Comparison of ENCODE assay signal across 24 cellular contexts in the genomic region with DNA sequence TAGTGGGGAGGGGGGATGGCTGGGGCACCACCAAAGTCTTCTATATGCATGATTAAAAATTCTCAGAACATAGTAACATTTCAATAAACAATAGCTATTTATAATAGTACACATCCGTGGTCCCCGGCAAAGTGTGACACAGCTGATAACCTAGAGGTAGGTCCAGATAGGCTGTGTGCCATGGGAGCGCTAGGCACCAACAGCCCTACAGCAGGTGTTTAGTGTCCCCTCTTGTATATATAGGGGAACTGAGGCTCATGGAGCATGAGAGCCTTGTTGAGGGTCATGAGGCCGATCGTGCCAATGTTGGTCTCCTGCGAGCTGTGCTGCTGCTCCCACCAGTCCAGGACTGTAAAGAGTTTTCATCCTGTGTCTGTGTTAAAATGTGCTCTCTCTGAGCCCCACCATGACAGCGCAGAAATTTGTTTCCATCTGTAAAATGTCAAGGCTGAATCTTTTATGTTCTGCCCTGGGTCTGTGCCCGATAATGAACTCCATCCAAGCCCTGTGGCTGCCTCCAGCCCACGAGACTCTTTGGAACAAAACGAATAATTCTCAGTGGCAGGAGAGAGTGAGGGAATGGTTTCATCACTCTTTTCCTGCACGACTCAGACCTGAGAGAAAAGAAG. TPM values are rescaled to one million over a fixed set of nuclear protein-coding genes. Genes with fewer than 3 reads are reported as not detected.
DNase-seq lines count a peak whose midpoint lies in the region; ATAC-seq and TF ChIP-seq lines count a peak whose summit lies in the region.
"Had no signal": no experiment of that assay in that cellular context is flagged by ENCODE, and none has a peak within 500 bp of the region (broad histone marks: within the 10 kb centered on the region; RNA-seq: fewer than 3 reads in every experiment).

No MANE protein-coding gene starts in this region.

- H2BK15ac ChIP-seq in neuronal stem cell (ENCODE audit: low read length): no peak overlapping the region

- no peak overlapping the region for H3K14ac ChIP-seq in neuronal stem cell (ENCODE audit: low read length)

- no peak overlapping the region for H2AK5ac ChIP-seq in neuronal stem cell (ENCODE audit: low read depth, low read length)

- no peaks in the 10 kb centered on the region for H3K36me3 ChIP-seq in neuronal stem cell (replicated peaks in 1 of 2; ENCODE audit: control insufficient read depth in 2 of 2, insufficient read depth in 2 of 2, low read length in 2 of 2)
- H3K36me3 ChIP-seq in uterus: no peaks in the 10 kb centered on the region
- H3K36me3 ChIP-seq: prostate gland, upper lobe of left lung had no signal

- no peak overlapping the region for H3K23ac ChIP-seq in neuronal stem cell (ENCODE audit: low read depth, low read length, poor library complexity)

- CTCF ChIA-PET in RWPE1 (lab: Yijun Ruan, JAX): interaction anchor here (0.6 to 1.9 kb wide), 6 partner anchors 32 to 1029 kb away, joined by 3 to 5 read pairs (median 4); no protein-coding TSS in a partner anchor

- H3K9me3 ChIP-seq in neuronal stem cell (replicated peaks in 1 of 2; ENCODE audit: control insufficient read depth in 2 of 2, insufficient read depth in 1 of 2, low read depth in 1 of 2, low read length in 2 of 2) (no peaks in the 10 kb centered on the region), uterus (no peaks in the 10 kb centered on the region)
- H3K9me3 ChIP-seq: prostate gland, upper lobe of left lung had no signal

- no peak overlapping the region for H3K4ac ChIP-seq in neuronal stem cell (ENCODE audit: low read length)

- intact Hi-C loops in uterus (cut with DNase I; ENCODE audit: low total_unique reads): loop anchor here (5.0 to 10.0 kb wide), 2 partner anchors 94 to 167 kb away; no protein-coding TSS in a partner anchor

- no peak overlapping the region for H4K91ac ChIP-seq in neuronal stem cell (ENCODE audit: low read depth, low read length, poor library complexity)

- no peak overlapping the region for H2BK120ac ChIP-seq in neuronal stem cell (ENCODE audit: low read depth, low read length)

- no peaks in the 10 kb centered on the region for H3K79me1 ChIP-seq in neuronal stem cell (ENCODE audit: low read depth, low read length)

- WGBS in neuronal stem cell (ENCODE audit: extremely low coverage in 2 of 2, insufficient read length in 2 of 2, insufficient replicate concordance in 1 of 2), 2 donors: no CpG with 5 or more reads among the region's 11 CpGs

- H2BK12ac ChIP-seq in neuronal stem cell (ENCODE audit: low read length): no peak overlapping the region

- H3K27ac ChIP-seq in RWPE1 (peak overlapping the region; percentile 48), neuronal stem cell (replicated peaks; ENCODE audit: low read length) (no peak overlapping the region), uterus (peak overlapping the region; percentile 83 to 89)
- H3K27ac ChIP-seq: PC-9, prostate gland, upper lobe of left lung had no signal

- no peak for ATAC-seq in GM19023 (IDR thresholded peaks at IDR 0.05; ENCODE audit: unreplicated experiment)
- ATAC-seq: activated CD8-positive, alpha-beta memory T cell treated with anti-CD3 and anti-CD28 coated beads, Interleukin-2, amount 10 ng/mL, durations not matched to agents 7 days and 5 days had no signal

- H3K4me3 ChIP-seq in fibroblast of pulmonary artery (replicated peaks; ENCODE audit: low read depth, low read length) (no peak overlapping the region), neuronal stem cell (ENCODE audit: low read length in 2 of 2) (no peak overlapping the region), uterus (peak overlapping the region; percentile 8 to 19)
- H3K4me3 ChIP-seq: PC-9, prostate gland, upper lobe of left lung had no signal

- no peak overlapping the region for H4K8ac ChIP-seq in neuronal stem cell (ENCODE audit: low read depth, low read length)

- in situ Hi-C loops in GM13977 (cut with MboI; ENCODE audit: low pct_unique_long_range_greater_than_20kb, low sequenced_read_pairs, unreplicated experiment): no loop called here

- no peak for DNase-seq in RWPE1 (ENCODE audit: low spot score)
- DNase-seq in fibroblast of pulmonary artery (ENCODE audit: low read depth): peak; percentile 11
- no peak for DNase-seq in neuronal stem cell (ENCODE audit: low spot score)
- peak; percentile 76 to 87 for DNase-seq in uterus
- DNase-seq in GM13977 (ENCODE audit: low spot score): no peak
- DNase-seq in activated T-cell treated with anti-CD3 and anti-CD28 coated beads, Interleukin-2, amount 50 U/mL, for 1 hour: no peak
- no peak for DNase-seq in AG08396 (ENCODE audit: low spot score)
- DNase-seq: activated CD8-positive, alpha-beta memory T cell treated with anti-CD3 and anti-CD28 coated beads, Interleukin-2, amount 10 ng/mL, durations not matched to agents 7 days and 5 days; activated T-cell treated with anti-CD3 and anti-CD28 coated beads, Interleukin-2, amount 50 U/mL, for 48 hours; DMS79; erythroblast; GDM1; hypothalamus; KG1; left colon; MM.1S; NCI-H1417; NCI-H2029 treated with DMSO at 0.1 percent for 48 hours; NCI-H526; PC-9; stimulated activated CD4-positive, alpha-beta T cell treated with anti-CD3 and anti-CD28 coated beads, Interleukin-4, amount 100 ng/mL, for 24 hours; upper lobe of left lung had no signal

- TF ChIP-seq POLR2A in uterus (IDR thresholded peaks at IDR 0.05): no peak

- POLR2A ChIA-PET in RWPE1 (lab: Yijun Ruan, JAX; ENCODE audit: low non-redundant PET): no interaction called here

- H3K18ac ChIP-seq in neuronal stem cell (ENCODE audit: low read length): no peak overlapping the region

- H3K4me1 ChIP-seq in neuronal stem cell (ENCODE audit: control insufficient read depth in 2 of 2, insufficient read depth in 1 of 2, low read depth in 1 of 2, low read length in 2 of 2) (peaks cover 2 to 8% of the 10 kb centered on the region in 2 donors), uterus (peaks cover 5 to 10% of the 10 kb centered on the region in 2 donors)
- H3K4me1 ChIP-seq: prostate gland had no signal

- H3K27me3 ChIP-seq in neuronal stem cell (ENCODE audit: control insufficient read depth in 3 of 3, insufficient read depth in 3 of 3, low read depth in 1 of 3, low read length in 3 of 3) (no peaks in the 10 kb centered on the region), uterus (no peaks in the 10 kb centered on the region)
- H3K27me3 ChIP-seq: upper lobe of left lung had no signal

- no peak overlapping the region for H2BK5ac ChIP-seq in neuronal stem cell (ENCODE audit: low read length)

- H2AFZ ChIP-seq in neuronal stem cell (ENCODE audit: low read length): peak overlapping the region; percentile 38
- H2AFZ ChIP-seq: PC-9 had no signal

- H3K4me2 ChIP-seq in neuronal stem cell (ENCODE audit: insufficient read depth, low read length, poor library complexity, severe bottlenecking): no peak overlapping the region

- TF ChIP-seq CTCF in RWPE1 (conservative IDR thresholded peaks at IDR 0.05; ENCODE audit: low read depth) (no peak), fibroblast of pulmonary artery (IDR thresholded peaks at IDR 0.05; ENCODE audit: low read length, missing control alignments) (no peak), uterus (IDR thresholded peaks at IDR 0.05) (no peak), GM13977 (IDR thresholded peaks at IDR 0.05; ENCODE audit: extremely low read depth, insufficient read depth, missing control alignments) (no peak)

- peak overlapping the region; percentile 17 for H3K9ac ChIP-seq in neuronal stem cell (ENCODE audit: low read depth, low read length, poor library complexity)

RNA-seq across cellular contexts. Expression of a gene that starts 14.5 kb away (rescaled TPM):
- polyA plus RNA-seq in neuronal stem cell (2013, experiment 1 of 2): 9.2 TPM
- polyA plus RNA-seq in neuronal stem cell (2013, experiment 2 of 2): 9.1 TPM
- 10 to 100 TPM in 3 of 4 donors, 1 to 10 TPM in 1; 2.6 to 93.1 (median 47.8) TPM for total RNA-seq in uterus

Comparison
In these comparisons a context has a peak if more than half of its experiments do, and no peak if none do; other contexts are left out.
1. DNase-seq: peak in fibroblast of pulmonary artery (single experiment) and uterus (2 of 2); none in RWPE1 (single experiment), neuronal stem cell (single experiment), GM13977 (single experiment), activated T-cell treated with anti-CD3 and anti-CD28 coated beads, Interleukin-2, amount 50 U/mL, for 1 hour (single experiment) and AG08396 (single experiment).
2. H3K4me3 ChIP-seq: peak in uterus (2 of 2); none in fibroblast of pulmonary artery (single experiment) and neuronal stem cell (0 of 2).